Comparison of ENCODE assay signal across 21 cellular contexts in the genomic region with DNA sequence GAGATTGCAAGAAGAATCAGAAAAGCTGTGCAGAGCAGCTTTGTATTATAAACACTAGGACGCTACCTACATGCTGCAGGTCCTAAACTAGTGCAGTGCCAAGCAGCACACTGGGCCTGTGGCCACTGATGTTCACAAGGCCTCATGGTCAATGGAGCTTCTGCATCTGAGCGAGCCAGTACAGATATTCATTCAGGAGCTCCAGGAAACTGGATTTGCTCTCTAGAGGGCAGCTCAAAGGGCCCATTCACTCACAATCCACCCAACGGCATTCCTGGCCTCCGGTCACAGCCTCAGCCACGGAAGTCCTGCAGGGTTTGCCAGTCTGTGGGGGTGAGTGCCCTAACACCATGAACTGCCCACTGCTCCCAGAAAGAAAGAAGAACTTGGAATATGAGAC. TPM values are rescaled to one million over a fixed set of nuclear protein-coding genes. Genes with fewer than 3 reads are reported as not detected.
DNase-seq lines count a peak whose midpoint lies in the region; TF ChIP-seq lines count a peak whose summit lies in the region.
"Had no signal": no experiment of that assay in that cellular context is flagged by ENCODE, and none has a peak within 500 bp of the region (broad histone marks: within the 10 kb centered on the region; RNA-seq: fewer than 3 reads in every experiment).

No MANE protein-coding gene starts in this region.

- H3K9me3 ChIP-seq in colonic mucosa (no peaks in the 10 kb centered on the region), neutrophil (no peaks in the 10 kb centered on the region), hepatocyte (ENCODE audit: low read depth) (no peaks in the 10 kb centered on the region)
- H3K9me3 ChIP-seq: MG63, psoas muscle, spleen, testis had no signal

- no peaks in the 10 kb centered on the region for H3K79me2 ChIP-seq in hepatocyte

- peak overlapping the region in 1 of 2 donors; percentile 37 for H3K9ac ChIP-seq in colonic mucosa (ENCODE audit: low read depth in 2 of 2, low read length in 2 of 2)

- no peak overlapping the region for H3K4me3 ChIP-seq in colonic mucosa
- H3K4me3 ChIP-seq in neutrophil (ENCODE audit: low read depth in 1 of 2, low read length in 1 of 2), result no peak overlapping the region
- no peak overlapping the region for H3K4me3 ChIP-seq in hepatocyte
- H3K4me3 ChIP-seq: coronary artery, MG63, psoas muscle, spleen, testis had no signal

- H3K4me2 ChIP-seq in hepatocyte, result no peak overlapping the region

- H3K36me3 ChIP-seq in colonic mucosa (peaks cover 33% of the 10 kb centered on the region), neutrophil (peaks cover 84% of the 10 kb centered on the region), hepatocyte (replicated peaks; ENCODE audit: insufficient read depth, low read depth) (no peaks in the 10 kb centered on the region)

- in situ Hi-C loops in SK-MEL-5 (cut with HindIII; ENCODE audit: low pct_unique_long_range_greater_than_20kb, low sequenced_read_pairs), result no loop called here

- peak; percentile 71 for DNase-seq in Ammon's horn (ENCODE audit: low spot score)
- peak; percentile 99 for DNase-seq in SK-MEL-5 (ENCODE audit: low read depth, low spot score)
- no peak for DNase-seq in colonic mucosa
- DNase-seq in cortex of kidney (lab: John Stamatoyannopoulos, UW), result no peak
- DNase-seq in hepatocyte (ENCODE audit: low spot score), result no peak
- no peak for DNase-seq in DMS53 (lab: John Stamatoyannopoulos, UW)
- DNase-seq: activated gamma-delta T cell; mesenchymal stem cell; MG63; NCI-H146; NCI-H748 treated with DMSO at 0.1 percent for 48 hours; psoas muscle; Right ventricle myocardium superior; spleen; stimulated activated CD8-positive, alpha-beta memory T cell treated with anti-CD3 and anti-CD28 coated beads, Interleukin-4, amount 100 ng/mL, for 48 hours; T-cell; testis had no signal

- H2AFZ ChIP-seq in hepatocyte, result no peak overlapping the region

- no peak for TF ChIP-seq CTCF in colonic mucosa (IDR thresholded peaks at IDR 0.05)
- no peak for TF ChIP-seq CTCF in neutrophil (IDR thresholded peaks at IDR 0.05)
- no peak for TF ChIP-seq CTCF in hepatocyte (IDR thresholded peaks at IDR 0.05; ENCODE audit: poor library complexity)

- no peaks in the 10 kb centered on the region for H4K20me1 ChIP-seq in hepatocyte (ENCODE audit: insufficient read depth, poor library complexity, severe bottlenecking)

- peaks cover 3% of the 10 kb centered on the region for H3K4me1 ChIP-seq in colonic mucosa
- peaks cover 0 to 2% of the 10 kb centered on the region in 2 experiments for H3K4me1 ChIP-seq in neutrophil (ENCODE audit: control insufficient read depth in 1 of 2, insufficient read depth in 1 of 2, low read depth in 1 of 2, low read length in 1 of 2)
- H3K4me1 ChIP-seq in hepatocyte (ENCODE audit: insufficient read depth), result peaks cover 10% of the 10 kb centered on the region
- H3K4me1 ChIP-seq: testis had no signal

- H3K27me3 ChIP-seq in colonic mucosa (no peaks in the 10 kb centered on the region), neutrophil (no peaks in the 10 kb centered on the region), hepatocyte (no peaks in the 10 kb centered on the region)
- H3K27me3 ChIP-seq: MG63, spleen, testis had no signal

- peak overlapping the region; percentile 54 for H3K27ac ChIP-seq in colonic mucosa
- peak overlapping the region; percentile 15 for H3K27ac ChIP-seq in neutrophil
- no peak overlapping the region for H3K27ac ChIP-seq in hepatocyte
- H3K27ac ChIP-seq: coronary artery, HL-60, psoas muscle, testis, VCaP had no signal

- 93% methylated on average over 5 of the region's 5 CpGs for WGBS in hepatocyte (ENCODE audit: low lambda C conversion rate, missing lambda C conversion rate)

- intact Hi-C loops in colonic mucosa (cut with DNase I), result no loop called here

- no peaks in the 10 kb centered on the region for H3K9me2 ChIP-seq in hepatocyte (replicated peaks; ENCODE audit: insufficient read depth)

RNA-seq across cellular contexts. Expression of a gene that starts 5.8 kb away (rescaled TPM):
- total RNA-seq in SK-MEL-5 (2014; rRNA removed; shearing (Covaris generic)), result 38.2 and 46.8 TPM in 2 replicates
- polyA plus RNA-seq in SK-MEL-5 (2015; cell fraction: cytosol; rRNA removed), result 74.7 and 84.0 TPM in 2 replicates
- 113 and 122 TPM in 2 replicates for polyA plus RNA-seq in SK-MEL-5 (2015; cell fraction: nucleus; rRNA removed)
- total RNA-seq in colonic mucosa (10 to 100 TPM; 34.3 to 35.8 TPM), hepatocyte (15.7 and 23.4 TPM in 2 replicates)
- polyA plus RNA-seq in hepatocyte, result 38.7 and 39.9 TPM in 2 replicates

RNA-seq across cellular contexts. Expression of a gene that starts 24.1 kb away (rescaled TPM):
- total RNA-seq in SK-MEL-5 (2014; rRNA removed; shearing (Covaris generic)), result 54.6 and 62.9 TPM in 2 replicates
- polyA plus RNA-seq in SK-MEL-5 (2015; cell fraction: cytosol; rRNA removed), result 201 and 252 TPM in 2 replicates
- polyA plus RNA-seq in SK-MEL-5 (2015; cell fraction: nucleus; rRNA removed), result 72.8 and 89.8 TPM in 2 replicates
- total RNA-seq in colonic mucosa (100 to 1,000 TPM; 151 to 194 TPM), hepatocyte (45.8 and 48.6 TPM in 2 replicates)
- polyA plus RNA-seq in hepatocyte, result 82.5 and 84.6 TPM in 2 replicates

RNA-seq across cellular contexts. Expression of a gene that starts 24.3 kb away (rescaled TPM):
- 0.59 and 0.82 TPM in 2 replicates for total RNA-seq in SK-MEL-5 (2014; rRNA removed; shearing (Covaris generic))
- polyA plus RNA-seq in SK-MEL-5 (2015; cell fraction: cytosol; rRNA removed), result 2.9 and 4.2 TPM in 2 replicates
- polyA plus RNA-seq in SK-MEL-5 (2015; cell fraction: nucleus; rRNA removed), result 6.9 and 7.3 TPM in 2 replicates
- total RNA-seq in colonic mucosa, result 1 to 10 TPM; 1.1 to 1.6 TPM
- 4.1 and 5.3 TPM in 2 replicates for total RNA-seq in hepatocyte
- 5.4 TPM in 2 replicates for polyA plus RNA-seq in hepatocyte

RNA-seq across cellular contexts. Expression of a gene that starts 43.2 kb away (rescaled TPM):
- total RNA-seq in SK-MEL-5 (2014; rRNA removed; shearing (Covaris generic)), result 3.4 and 4.0 TPM in 2 replicates
- 3.5 and 4.9 TPM in 2 replicates for polyA plus RNA-seq in SK-MEL-5 (2015; cell fraction: cytosol; rRNA removed)
- polyA plus RNA-seq in SK-MEL-5 (2015; cell fraction: nucleus; rRNA removed), result 8.3 and 13.8 TPM in 2 replicates
- 1 to 10 TPM; 4.5 to 5.0 TPM for total RNA-seq in colonic mucosa
- total RNA-seq in hepatocyte, result 30.9 and 48.0 TPM in 2 replicates
- polyA plus RNA-seq in hepatocyte, result 43.5 and 53.5 TPM in 2 replicates

RNA-seq across cellular contexts. Expression of a gene that starts 54.7 kb away (rescaled TPM):
- 12.2 and 14.2 TPM in 2 replicates for total RNA-seq in SK-MEL-5 (2014; rRNA removed; shearing (Covaris generic))
- 17.1 and 23.9 TPM in 2 replicates for polyA plus RNA-seq in SK-MEL-5 (2015; cell fraction: cytosol; rRNA removed)
- polyA plus RNA-seq in SK-MEL-5 (2015; cell fraction: nucleus; rRNA removed), result 102 and 175 TPM in 2 replicates
- 1 to 10 TPM; 5.8 to 9.4 TPM for total RNA-seq in colonic mucosa
- 12.6 and 18.1 TPM in 2 replicates for total RNA-seq in hepatocyte
- polyA plus RNA-seq in hepatocyte, result 7.2 and 10.4 TPM in 2 replicates

Comparison
In these comparisons a context has a peak if more than half of its experiments do, and no peak if none do; other contexts are left out.
1. DNase-seq: peak in Ammon's horn (single experiment) and SK-MEL-5 (single experiment); none in colonic mucosa (single experiment), cortex of kidney (single experiment), hepatocyte (single experiment) and DMS53 (single experiment).